In genomic region chr7:36473454-36474282, GRCh38 we compare ENCODE assay signal across 9 cellular contexts.
A peak's percentile ranks its signal among the peaks of the same experiment; 100 is the strongest.
DNase-seq lines count a peak whose midpoint lies in the region; ATAC-seq, FAIRE-seq and TF ChIP-seq lines count a peak whose summit lies in the region.
"Had no signal": no experiment of that assay in that cellular context is flagged by ENCODE, and none has a peak within 500 bp of the region (broad histone marks: within the 10 kb centered on the region; RNA-seq: fewer than 3 reads in every experiment).

No MANE protein-coding gene starts in this region.

- no peaks in the 10 kb centered on the region for H3K9me2 ChIP-seq in OCI-LY7 (ENCODE audit: insufficient read depth, low read length)

- H3K4me1 ChIP-seq in Caco-2: no peaks in the 10 kb centered on the region
- no peaks in the 10 kb centered on the region for H3K4me1 ChIP-seq in OCI-LY7 (ENCODE audit: insufficient read depth, low read length, poor library complexity, severe bottlenecking)

- no peak overlapping the region for H3K4me2 ChIP-seq in OCI-LY7 (ENCODE audit: low read length)

- ATAC-seq in HG02610 (IDR thresholded peaks at IDR 0.05; ENCODE audit: unreplicated experiment): no peak
- ATAC-seq in GM18867 (IDR thresholded peaks at IDR 0.05; ENCODE audit: unreplicated experiment): no peak

- H3K36me3 ChIP-seq in Caco-2 (ENCODE audit: control insufficient read depth, insufficient read depth, low read length) (no peaks in the 10 kb centered on the region), OCI-LY7 (ENCODE audit: insufficient read depth, low read length) (no peaks in the 10 kb centered on the region)

- no peaks in the 10 kb centered on the region for H3K27me3 Mint-ChIP-seq in Caco-2 (ENCODE audit: insufficient read depth, unreplicated experiment)
- H3K27me3 Mint-ChIP-seq in mesothelial cell of epicardium (ENCODE audit: low read depth): no peaks in the 10 kb centered on the region

- no peak for TF ChIP-seq POLR2A in H54 (IDR thresholded peaks at IDR 0.05; ENCODE audit: low read depth, low read length)

- H3K36me3 Mint-ChIP-seq in Caco-2 (ENCODE audit: insufficient read depth, unreplicated experiment) (no peaks in the 10 kb centered on the region), mesothelial cell of epicardium (no peaks in the 10 kb centered on the region)
- H3K36me3 Mint-ChIP-seq: T-cell had no signal

- H3K27ac Mint-ChIP-seq in Caco-2 (ENCODE audit: unreplicated experiment): no peak overlapping the region
- H3K27ac Mint-ChIP-seq in mesothelial cell of epicardium: no peak overlapping the region
- H3K27ac Mint-ChIP-seq: T-cell had no signal

- H3K4me3 ChIP-seq in Caco-2 (ENCODE audit: low read depth, low read length) (no peak overlapping the region), OCI-LY7 (ENCODE audit: low read depth, low read length, poor library complexity, severe bottlenecking) (no peak overlapping the region)

- no peak overlapping the region; the same call in 1 of the 2 replicates for H2AFZ ChIP-seq in OCI-LY7 (ENCODE audit: low read length)

- no peaks in the 10 kb centered on the region for H3K9me3 ChIP-seq in Caco-2
- no peaks in the 10 kb centered on the region for H3K9me3 ChIP-seq in OCI-LY7 (ENCODE audit: low read length)

- H3K27me3 ChIP-seq in Caco-2 (replicated peaks; ENCODE audit: control insufficient read depth, insufficient read depth, low read length): no peaks in the 10 kb centered on the region

- H3K4me1 Mint-ChIP-seq in Caco-2 (ENCODE audit: low read depth, unreplicated experiment) (no peaks in the 10 kb centered on the region), mesothelial cell of epicardium (peaks cover 3% of the 10 kb centered on the region)

- no peak for FAIRE-seq in H54 (lab: Jason Lieb, UNC)

- no TSS peak for BruUV-seq in Caco-2 (replicated peaks; lab: Mats Ljungman, UMichigan)
- BruUV-seq in OCI-LY7 (replicated peaks; lab: Mats Ljungman, UMichigan): no TSS peak

- intact Hi-C loops in Caco-2 (cut with micrococcal nuclease; ENCODE audit: unreplicated experiment) (loop anchor here (1.0 to 10.0 kb wide), 3 partner anchors 321 to 728 kb away; no protein-coding TSS in a partner anchor), OCI-LY7 (cut with micrococcal nuclease; ENCODE audit: unreplicated experiment) (no loop called here)

- H4K20me1 ChIP-seq in OCI-LY7 (ENCODE audit: insufficient read depth, low read length): no peaks in the 10 kb centered on the region

- peak; percentile 46 to 52 for TF ChIP-seq CTCF in Caco-2 (IDR thresholded peaks at IDR 0.05; ENCODE audit: insufficient read depth in 1 of 2, low read depth in 1 of 2, low read length in 1 of 2, severe bottlenecking in 1 of 2, unreplicated experiment in 1 of 2)
- peak; percentile 78 for TF ChIP-seq CTCF in OCI-LY7 (conservative IDR thresholded peaks at IDR 0.05; ENCODE audit: low read length)
- TF ChIP-seq CTCF in mesothelial cell of epicardium (IDR thresholded peaks at IDR 0.05; ENCODE audit: unreplicated experiment): peak; percentile 41

- H3K27ac ChIP-seq in OCI-LY7 (ENCODE audit: low read depth, low read length, poor library complexity, severe bottlenecking): no peak overlapping the region
- H3K27ac ChIP-seq in caudate nucleus (ENCODE audit: low read depth, low read length): no peak overlapping the region

- H3K4me3 Mint-ChIP-seq in Caco-2 (ENCODE audit: unreplicated experiment) (no peak overlapping the region), mesothelial cell of epicardium (no peak overlapping the region)
- H3K4me3 Mint-ChIP-seq: T-cell had no signal

- H3K9me3 Mint-ChIP-seq in Caco-2 (ENCODE audit: unreplicated experiment) (no peaks in the 10 kb centered on the region), mesothelial cell of epicardium (no peaks in the 10 kb centered on the region)
- H3K9me3 Mint-ChIP-seq: T-cell had no signal

- H3K79me2 ChIP-seq in OCI-LY7 (ENCODE audit: insufficient read depth, low read depth, low read length): no peaks in the 10 kb centered on the region

- POLR2A ChIA-PET in Caco-2 (lab: Charles Lee) (no interaction called here), OCI-LY7 (lab: Charles Lee) (no interaction called here)

- DNase-seq in Caco-2: peak in 1 of 2 experiments; percentile 57
- DNase-seq in H54 (ENCODE audit: insufficient read length, low spot score): peak; percentile 35
- peak; percentile 28 for DNase-seq in OCI-LY7 (ENCODE audit: low spot score)
- DNase-seq in caudate nucleus (lab: John Stamatoyannopoulos, UW): peak in 49 of 61 donors; percentile 6 to 79 (median 29)
- peak in 1 of 2 experiments; percentile 68 for DNase-seq in mesothelial cell of epicardium (ENCODE audit: low spot score in 2 of 2, unreplicated experiment in 2 of 2)
- no peak for DNase-seq in activated effector memory CD4-positive, alpha-beta T cell treated with anti-CD3 and anti-CD28 coated beads, Interleukin-2, amount 50 U/mL, for 16 hours

- CTCF ChIA-PET in Caco-2 (lab: Charles Lee) (interaction anchor here (1.0 to 1.7 kb wide), 2 partner anchors 197 to 727 kb away, joined by 3 to 4 read pairs; no protein-coding TSS in a partner anchor), OCI-LY7 (lab: Charles Lee; ENCODE audit: unreplicated experiment) (no interaction called here)
